8 cellular contexts compared by ENCODE assay signal in the genomic region with DNA sequence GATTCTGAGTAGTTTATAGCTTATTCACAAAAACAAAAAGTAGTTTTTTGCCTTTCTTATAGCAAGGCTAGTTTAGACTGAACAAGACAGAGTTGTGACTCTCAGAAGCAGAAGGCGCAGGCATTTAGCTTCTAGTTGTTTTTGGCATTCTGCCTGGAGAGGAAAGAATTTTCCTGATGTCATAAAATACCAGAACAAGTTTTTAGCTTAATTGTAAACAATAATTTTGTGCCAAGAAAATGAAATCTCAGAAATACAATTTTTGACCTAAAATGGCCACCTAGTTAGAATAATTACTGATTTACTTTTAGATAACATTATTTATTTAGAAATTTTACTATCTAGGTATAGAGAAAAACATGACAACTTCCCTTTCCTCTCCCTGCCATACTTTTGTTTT. TPM values are rescaled to one million over a fixed set of nuclear protein-coding genes. Genes with fewer than 3 reads are reported as not detected.
A peak's percentile ranks its signal among the peaks of the same experiment; 100 is the strongest.
DNase-seq lines count a peak whose midpoint lies in the region; ATAC-seq, FAIRE-seq and TF ChIP-seq lines count a peak whose summit lies in the region.

No MANE protein-coding gene starts in this region.

- no peaks in the 10 kb centered on the region for H4K20me1 ChIP-seq in PC-9 (ENCODE audit: insufficient read depth)

- H3K4me3 ChIP-seq in PC-9, result peak overlapping the region; percentile 73
- peak overlapping the region; percentile 41 to 56 for H3K4me3 ChIP-seq in left lung

- H3K79me2 ChIP-seq in PC-9 (ENCODE audit: low read depth), result peaks cover 58% of the 10 kb centered on the region

- H3K4me2 ChIP-seq in PC-9, result peak overlapping the region; percentile 79

- H3K9me2 ChIP-seq in PC-9 (ENCODE audit: insufficient read depth), result no peaks in the 10 kb centered on the region

- intact Hi-C loops in activated naive CD4-positive, alpha-beta T cell treated with anti-CD3 and anti-CD28 coated beads for 36 hours (cut with micrococcal nuclease), result loop anchor here (2.0 kb wide), 3 partner anchors 65 to 645 kb away; no protein-coding TSS in a partner anchor
- intact Hi-C loops in PC-9 (cut with micrococcal nuclease; ENCODE audit: unreplicated experiment), result loop anchor here (5.0 kb wide), 1 partner anchor 67 kb away; no protein-coding TSS in a partner anchor
- intact Hi-C loops in left lung (cut with DNase I), result no loop called here

- H3K4me1 ChIP-seq in PC-9 (replicated peaks; ENCODE audit: insufficient read depth) (peaks cover 52% of the 10 kb centered on the region), left lung (peaks cover 5 to 35% of the 10 kb centered on the region in 2 donors)

- no TSS peak for BruUV-seq in PC-9 (replicated peaks; lab: Mats Ljungman, UMichigan)

- TF ChIP-seq CTCF in PC-9 (conservative IDR thresholded peaks at IDR 0.05) (no peak), left lung (IDR thresholded peaks at IDR 0.05) (no peak), D721Med (IDR thresholded peaks at IDR 0.05; ENCODE audit: insufficient read depth, missing control alignments) (no peak)

- CTCF ChIA-PET in activated naive CD4-positive, alpha-beta T cell treated with anti-CD3 and anti-CD28 coated beads for 36 hours (lab: Charles Lee), result interaction anchor here (0.6 to 1.7 kb wide), 5 partner anchors 27 to 115 kb away, joined by 3 to 8 read pairs (median 4); a partner anchor contains a TSS
- CTCF ChIA-PET in PC-9 (lab: Charles Lee), result interaction anchor here (0.6 kb wide), 1 partner anchor 27 kb away, joined by 3 read pairs; no protein-coding TSS in a partner anchor

- H3K4me1 Mint-ChIP-seq in activated naive CD4-positive, alpha-beta T cell treated with anti-CD3 and anti-CD28 coated beads for 36 hours (ENCODE audit: low read depth), result peaks cover 43% of the 10 kb centered on the region

- H3K36me3 ChIP-seq in PC-9 (ENCODE audit: low read depth), result no peaks in the 10 kb centered on the region
- H3K36me3 ChIP-seq in left lung, result no peaks in the 10 kb centered on the region

- peak; percentile 52 for ATAC-seq in left lung

- DNase-seq in activated naive CD4-positive, alpha-beta T cell treated with anti-CD3 and anti-CD28 coated beads for 36 hours, result no peak
- DNase-seq in activated naive CD4-positive, alpha-beta T cell (lab: John Stamatoyannopoulos, UW), result no peak
- DNase-seq in PC-9 (peak in 1 of 2 experiments; percentile 75), cerebellum (ENCODE audit: low spot score) (peak; percentile 36), left lung (no peak), superior temporal gyrus (ENCODE audit: extremely low spot score) (peak; percentile 80), D721Med (ENCODE audit: insufficient read length, low spot score) (no peak), D341Med (ENCODE audit: low spot score) (no peak)

- H3K27me3 Mint-ChIP-seq in activated naive CD4-positive, alpha-beta T cell treated with anti-CD3 and anti-CD28 coated beads for 36 hours (ENCODE audit: low read depth), result peaks cover 3% of the 10 kb centered on the region

- H3K27me3 ChIP-seq in PC-9 (ENCODE audit: insufficient read depth, low read depth) (no peaks in the 10 kb centered on the region), left lung (no peaks in the 10 kb centered on the region)

- peak overlapping the region; percentile 66; the same call in 1 of the 2 replicates for H2AFZ ChIP-seq in PC-9

- H3K36me3 Mint-ChIP-seq in activated naive CD4-positive, alpha-beta T cell treated with anti-CD3 and anti-CD28 coated beads for 36 hours (ENCODE audit: low read depth), result peaks cover 4% of the 10 kb centered on the region

- peak overlapping the region; percentile 96 for H3K27ac ChIP-seq in PC-9
- H3K27ac ChIP-seq in left lung, result peak overlapping the region; percentile 85 to 97

- no peaks in the 10 kb centered on the region for H3K9me3 Mint-ChIP-seq in activated naive CD4-positive, alpha-beta T cell treated with anti-CD3 and anti-CD28 coated beads for 36 hours

- H3K4me3 Mint-ChIP-seq in activated naive CD4-positive, alpha-beta T cell treated with anti-CD3 and anti-CD28 coated beads for 36 hours, result peak overlapping the region; percentile 88

- H3K9me3 ChIP-seq in PC-9 (ENCODE audit: insufficient read depth, low read depth) (no peaks in the 10 kb centered on the region), left lung (no peaks in the 10 kb centered on the region)

- POLR2A ChIA-PET in PC-9 (lab: Charles Lee; ENCODE audit: unreplicated experiment), result interaction anchor here (0.6 to 2.4 kb wide), 5 partner anchors 25 to 1795 kb away, joined by 3 to 77 read pairs (median 4); a partner anchor contains a TSS

- peaks cover 33% of the 10 kb centered on the region for H3F3A ChIP-seq in PC-9 (ENCODE audit: insufficient read depth, low read depth)

- H3K27ac Mint-ChIP-seq in activated naive CD4-positive, alpha-beta T cell treated with anti-CD3 and anti-CD28 coated beads for 36 hours, result peak overlapping the region; percentile 100

- no peak for FAIRE-seq in D721Med (lab: Jason Lieb, UNC)

RNA-seq across cellular contexts. Expression of a gene that starts 1.0 kb away (rescaled TPM):
- 10 to 100 TPM in 1 of 2 experiments, 1 to 10 TPM in 1; 9.7 to 10.4 TPM for total RNA-seq in activated naive CD4-positive, alpha-beta T cell treated with anti-CD3 and anti-CD28 coated beads for 36 hours
- total RNA-seq in PC-9 (2021) (35.6 and 45.5 TPM in 2 replicates), cerebellum (39.1 TPM), left lung (10 to 100 TPM; 29.8 to 45.6 TPM)

RNA-seq across cellular contexts. Expression of a gene that starts 26.9 kb away (rescaled TPM):
- total RNA-seq in activated naive CD4-positive, alpha-beta T cell treated with anti-CD3 and anti-CD28 coated beads for 36 hours, result 100 to 1,000 TPM; 243 to 244 TPM
- total RNA-seq in PC-9 (2021), result 101 and 152 TPM in 2 replicates
- 395 TPM for total RNA-seq in cerebellum
- 10 to 100 TPM; 95.4 to 97.4 TPM for total RNA-seq in left lung

RNA-seq across cellular contexts. Expression of a gene that starts 40.0 kb away (rescaled TPM):
- under 1 TPM; 0.10 to 0.31 TPM for total RNA-seq in activated naive CD4-positive, alpha-beta T cell treated with anti-CD3 and anti-CD28 coated beads for 36 hours
- total RNA-seq in PC-9 (2021) (0.20 and 0.30 TPM in 2 replicates), cerebellum (0.64 TPM), left lung (1 to 10 TPM; 1.2 to 2.2 TPM)

Comparison
In these comparisons a context has a peak if more than half of its experiments do, and no peak if none do; other contexts are left out.
1. DNase-seq: peak in cerebellum (single experiment) and superior temporal gyrus (single experiment); none in activated naive CD4-positive, alpha-beta T cell treated with anti-CD3 and anti-CD28 coated beads for 36 hours (single experiment), activated naive CD4-positive, alpha-beta T cell (0 of 4), left lung (0 of 2), D721Med (single experiment) and D341Med (single experiment).
2. intact Hi-C loops: an anchor here in activated naive CD4-positive, alpha-beta T cell treated with anti-CD3 and anti-CD28 coated beads for 36 hours (2.0 kb wide) and PC-9 (5.0 kb wide); none called in left lung.